ENCODE assay signal across 1 cellular context in the genomic region with DNA sequence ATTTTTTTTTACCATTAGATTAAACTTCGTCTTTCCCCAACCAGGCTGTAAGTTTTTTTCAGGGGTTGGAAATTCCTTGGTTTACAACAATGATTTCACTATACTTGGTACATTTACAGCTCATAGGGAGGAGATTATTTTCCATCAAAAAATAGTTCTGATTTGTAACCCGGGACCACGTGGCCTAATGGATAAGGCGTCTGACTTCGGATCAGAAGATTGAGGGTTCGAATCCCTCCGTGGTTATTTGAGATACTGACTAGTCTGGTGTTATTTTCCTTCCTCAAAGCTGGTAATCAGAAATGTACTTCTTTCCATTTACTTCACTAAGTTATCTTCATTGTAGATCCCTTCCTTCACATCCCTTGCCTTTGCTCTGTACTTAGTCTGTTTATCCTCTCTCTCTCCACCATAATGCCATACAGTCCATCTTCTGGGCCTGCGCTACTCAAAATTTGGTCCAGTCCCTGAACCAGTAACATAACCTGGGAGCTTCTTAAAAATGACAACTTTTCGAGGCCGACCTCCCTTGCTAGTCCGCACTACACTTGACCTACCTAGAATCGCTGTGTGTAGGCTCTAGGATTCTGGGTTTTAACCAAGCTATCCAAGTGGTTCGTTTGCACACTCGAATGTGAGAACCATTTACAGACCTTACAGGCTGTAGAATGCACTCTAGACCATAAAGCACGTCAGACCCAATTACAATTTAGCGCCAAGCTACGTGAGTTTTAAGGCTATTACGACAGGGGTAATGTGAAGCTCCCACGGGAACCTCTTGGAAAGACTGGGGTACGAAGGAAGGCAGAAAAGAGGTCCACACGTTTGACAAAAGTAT.
TF ChIP-seq lines count a peak whose summit lies in the region.

No MANE protein-coding gene starts in this region.

TF ChIP-seq in K562, 482 proteins besides CTCF, POLR2A, EP300 and RAD21 (continued from another document and continues in another):
- TF ChIP-seq, protein P1, sequence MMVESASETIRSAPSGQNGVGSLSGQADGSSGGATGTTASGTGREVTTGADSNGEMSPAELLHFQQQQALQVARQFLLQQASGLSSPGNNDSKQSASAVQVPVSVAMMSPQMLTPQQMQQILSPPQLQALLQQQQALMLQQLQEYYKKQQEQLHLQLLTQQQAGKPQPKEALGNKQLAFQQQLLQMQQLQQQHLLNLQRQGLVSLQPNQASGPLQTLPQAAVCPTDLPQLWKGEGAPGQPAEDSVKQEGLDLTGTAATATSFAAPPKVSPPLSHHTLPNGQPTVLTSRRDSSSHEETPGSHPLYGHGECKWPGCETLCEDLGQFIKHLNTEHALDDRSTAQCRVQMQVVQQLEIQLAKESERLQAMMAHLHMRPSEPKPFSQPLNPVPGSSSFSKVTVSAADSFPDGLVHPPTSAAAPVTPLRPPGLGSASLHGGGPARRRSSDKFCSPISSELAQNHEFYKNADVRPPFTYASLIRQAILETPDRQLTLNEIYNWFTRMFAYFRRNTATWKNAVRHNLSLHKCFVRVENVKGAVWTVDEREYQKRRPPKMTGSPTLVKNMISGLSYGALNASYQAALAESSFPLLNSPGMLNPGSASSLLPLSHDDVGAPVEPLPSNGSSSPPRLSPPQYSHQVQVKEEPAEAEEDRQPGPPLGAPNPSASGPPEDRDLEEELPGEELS (CRISPR knock-in tag; IDR thresholded peaks at IDR 0.05; ENCODE audit: borderline replicate concordance): no peak; the same call in 1 of the 2 replicates
- no peak for TF ChIP-seq MIER1 (IDR thresholded peaks at IDR 0.05; ENCODE audit: low read depth)
- TF ChIP-seq SREBF1 (IDR thresholded peaks at IDR 0.05; ENCODE audit: borderline replicate concordance, low read depth, low read length): no peak
- TF ChIP-seq RBM34 (IDR thresholded peaks at IDR 0.05; ENCODE audit: borderline replicate concordance, insufficient read depth, low read length): no peak
- 0 out of 2 replicates have a peak, but pooled peaks have one; percentile 23 for TF ChIP-seq ZNF311 (CRISPR knock-in tag; IDR thresholded peaks at IDR 0.05)
- no peak for TF ChIP-seq NFE2L1 (tag; IDR thresholded peaks at IDR 0.05; ENCODE audit: borderline replicate concordance, low read depth)
- TF ChIP-seq MAFG (tag; conservative IDR thresholded peaks at IDR 0.05): no peak
- no peak for TF ChIP-seq PPARD (CRISPR knock-in tag; IDR thresholded peaks at IDR 0.05)
- TF ChIP-seq RBM15 (IDR thresholded peaks at IDR 0.05; ENCODE audit: insufficient read depth, low read length): no peak
- no peak for TF ChIP-seq PHF8 (IDR thresholded peaks at IDR 0.05; ENCODE audit: borderline replicate concordance, low read length)
- TF ChIP-seq, protein P2, sequence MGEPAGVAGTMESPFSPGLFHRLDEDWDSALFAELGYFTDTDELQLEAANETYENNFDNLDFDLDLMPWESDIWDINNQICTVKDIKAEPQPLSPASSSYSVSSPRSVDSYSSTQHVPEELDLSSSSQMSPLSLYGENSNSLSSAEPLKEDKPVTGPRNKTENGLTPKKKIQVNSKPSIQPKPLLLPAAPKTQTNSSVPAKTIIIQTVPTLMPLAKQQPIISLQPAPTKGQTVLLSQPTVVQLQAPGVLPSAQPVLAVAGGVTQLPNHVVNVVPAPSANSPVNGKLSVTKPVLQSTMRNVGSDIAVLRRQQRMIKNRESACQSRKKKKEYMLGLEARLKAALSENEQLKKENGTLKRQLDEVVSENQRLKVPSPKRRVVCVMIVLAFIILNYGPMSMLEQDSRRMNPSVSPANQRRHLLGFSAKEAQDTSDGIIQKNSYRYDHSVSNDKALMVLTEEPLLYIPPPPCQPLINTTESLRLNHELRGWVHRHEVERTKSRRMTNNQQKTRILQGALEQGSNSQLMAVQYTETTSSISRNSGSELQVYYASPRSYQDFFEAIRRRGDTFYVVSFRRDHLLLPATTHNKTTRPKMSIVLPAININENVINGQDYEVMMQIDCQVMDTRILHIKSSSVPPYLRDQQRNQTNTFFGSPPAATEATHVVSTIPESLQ (CRISPR knock-in tag; IDR thresholded peaks at IDR 0.05): no peak
- TF ChIP-seq ZNF780A (CRISPR knock-in tag; IDR thresholded peaks at IDR 0.05): no peak
- TF ChIP-seq, protein P3, sequence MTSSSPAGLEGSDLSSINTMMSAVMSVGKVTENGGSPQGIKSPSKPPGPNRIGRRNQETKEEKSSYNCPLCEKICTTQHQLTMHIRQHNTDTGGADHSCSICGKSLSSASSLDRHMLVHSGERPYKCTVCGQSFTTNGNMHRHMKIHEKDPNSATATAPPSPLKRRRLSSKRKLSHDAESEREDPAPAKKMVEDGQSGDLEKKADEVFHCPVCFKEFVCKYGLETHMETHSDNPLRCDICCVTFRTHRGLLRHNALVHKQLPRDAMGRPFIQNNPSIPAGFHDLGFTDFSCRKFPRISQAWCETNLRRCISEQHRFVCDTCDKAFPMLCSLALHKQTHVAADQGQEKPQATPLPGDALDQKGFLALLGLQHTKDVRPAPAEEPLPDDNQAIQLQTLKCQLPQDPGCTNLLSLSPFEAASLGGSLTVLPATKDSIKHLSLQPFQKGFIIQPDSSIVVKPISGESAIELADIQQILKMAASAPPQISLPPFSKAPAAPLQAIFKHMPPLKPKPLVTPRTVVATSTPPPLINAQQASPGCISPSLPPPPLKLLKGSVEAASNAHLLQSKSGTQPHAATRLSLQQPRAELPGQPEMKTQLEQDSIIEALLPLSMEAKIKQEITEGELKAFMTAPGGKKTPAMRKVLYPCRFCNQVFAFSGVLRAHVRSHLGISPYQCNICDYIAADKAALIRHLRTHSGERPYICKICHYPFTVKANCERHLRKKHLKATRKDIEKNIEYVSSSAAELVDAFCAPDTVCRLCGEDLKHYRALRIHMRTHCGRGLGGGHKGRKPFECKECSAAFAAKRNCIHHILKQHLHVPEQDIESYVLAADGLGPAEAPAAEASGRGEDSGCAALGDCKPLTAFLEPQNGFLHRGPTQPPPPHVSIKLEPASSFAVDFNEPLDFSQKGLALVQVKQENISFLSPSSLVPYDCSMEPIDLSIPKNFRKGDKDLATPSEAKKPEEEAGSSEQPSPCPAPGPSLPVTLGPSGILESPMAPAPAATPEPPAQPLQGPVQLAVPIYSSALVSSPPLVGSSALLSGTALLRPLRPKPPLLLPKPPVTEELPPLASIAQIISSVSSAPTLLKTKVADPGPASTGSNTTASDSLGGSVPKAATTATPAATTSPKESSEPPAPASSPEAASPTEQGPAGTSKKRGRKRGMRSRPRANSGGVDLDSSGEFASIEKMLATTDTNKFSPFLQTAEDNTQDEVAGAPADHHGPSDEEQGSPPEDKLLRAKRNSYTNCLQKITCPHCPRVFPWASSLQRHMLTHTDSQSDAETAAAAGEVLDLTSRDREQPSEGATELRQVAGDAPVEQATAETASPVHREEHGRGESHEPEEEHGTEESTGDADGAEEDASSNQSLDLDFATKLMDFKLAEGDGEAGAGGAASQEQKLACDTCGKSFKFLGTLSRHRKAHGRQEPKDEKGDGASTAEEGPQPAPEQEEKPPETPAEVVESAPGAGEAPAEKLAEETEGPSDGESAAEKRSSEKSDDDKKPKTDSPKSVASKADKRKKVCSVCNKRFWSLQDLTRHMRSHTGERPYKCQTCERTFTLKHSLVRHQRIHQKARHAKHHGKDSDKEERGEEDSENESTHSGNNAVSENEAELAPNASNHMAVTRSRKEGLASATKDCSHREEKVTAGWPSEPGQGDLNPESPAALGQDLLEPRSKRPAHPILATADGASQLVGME (CRISPR knock-in tag; IDR thresholded peaks at IDR 0.05): peak; percentile 64; the same call in 1 of the 2 replicates
- TF ChIP-seq ILK (tag; IDR thresholded peaks at IDR 0.05; ENCODE audit: borderline replicate concordance, low read depth): no peak
- no peak for TF ChIP-seq GABPA (tag; conservative IDR thresholded peaks at IDR 0.05; ENCODE audit: low read depth)
- TF ChIP-seq SMC3 (conservative IDR thresholded peaks at IDR 0.05; ENCODE audit: insufficient read depth, low read depth, low read length): no peak
- no peak for TF ChIP-seq TCF7 (IDR thresholded peaks at IDR 0.05; ENCODE audit: borderline replicate concordance)
- TF ChIP-seq MED1 (CRISPR knock-in tag; IDR thresholded peaks at IDR 0.05; ENCODE audit: borderline replicate concordance): no peak
- TF ChIP-seq, protein P4, sequence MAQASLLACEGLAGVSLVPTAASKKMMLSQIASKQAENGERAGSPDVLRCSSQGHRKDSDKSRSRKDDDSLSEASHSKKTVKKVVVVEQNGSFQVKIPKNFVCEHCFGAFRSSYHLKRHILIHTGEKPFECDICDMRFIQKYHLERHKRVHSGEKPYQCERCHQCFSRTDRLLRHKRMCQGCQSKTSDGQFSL (CRISPR knock-in tag; IDR thresholded peaks at IDR 0.05): no peak
- TF ChIP-seq, protein P4 (tag; IDR thresholded peaks at IDR 0.05): no peak
- TF ChIP-seq ZNF644 (tag; IDR thresholded peaks at IDR 0.05; ENCODE audit: low read depth): peak; percentile 43; the same call in 1 of the 2 replicates
- 0 out of 2 replicates have a peak, but pooled peaks have one; percentile 31 for TF ChIP-seq ZNF431 (CRISPR knock-in tag; IDR thresholded peaks at IDR 0.05)
- no peak for TF ChIP-seq KDM2B (CRISPR knock-in tag; IDR thresholded peaks at IDR 0.05)
- TF ChIP-seq, protein P5, sequence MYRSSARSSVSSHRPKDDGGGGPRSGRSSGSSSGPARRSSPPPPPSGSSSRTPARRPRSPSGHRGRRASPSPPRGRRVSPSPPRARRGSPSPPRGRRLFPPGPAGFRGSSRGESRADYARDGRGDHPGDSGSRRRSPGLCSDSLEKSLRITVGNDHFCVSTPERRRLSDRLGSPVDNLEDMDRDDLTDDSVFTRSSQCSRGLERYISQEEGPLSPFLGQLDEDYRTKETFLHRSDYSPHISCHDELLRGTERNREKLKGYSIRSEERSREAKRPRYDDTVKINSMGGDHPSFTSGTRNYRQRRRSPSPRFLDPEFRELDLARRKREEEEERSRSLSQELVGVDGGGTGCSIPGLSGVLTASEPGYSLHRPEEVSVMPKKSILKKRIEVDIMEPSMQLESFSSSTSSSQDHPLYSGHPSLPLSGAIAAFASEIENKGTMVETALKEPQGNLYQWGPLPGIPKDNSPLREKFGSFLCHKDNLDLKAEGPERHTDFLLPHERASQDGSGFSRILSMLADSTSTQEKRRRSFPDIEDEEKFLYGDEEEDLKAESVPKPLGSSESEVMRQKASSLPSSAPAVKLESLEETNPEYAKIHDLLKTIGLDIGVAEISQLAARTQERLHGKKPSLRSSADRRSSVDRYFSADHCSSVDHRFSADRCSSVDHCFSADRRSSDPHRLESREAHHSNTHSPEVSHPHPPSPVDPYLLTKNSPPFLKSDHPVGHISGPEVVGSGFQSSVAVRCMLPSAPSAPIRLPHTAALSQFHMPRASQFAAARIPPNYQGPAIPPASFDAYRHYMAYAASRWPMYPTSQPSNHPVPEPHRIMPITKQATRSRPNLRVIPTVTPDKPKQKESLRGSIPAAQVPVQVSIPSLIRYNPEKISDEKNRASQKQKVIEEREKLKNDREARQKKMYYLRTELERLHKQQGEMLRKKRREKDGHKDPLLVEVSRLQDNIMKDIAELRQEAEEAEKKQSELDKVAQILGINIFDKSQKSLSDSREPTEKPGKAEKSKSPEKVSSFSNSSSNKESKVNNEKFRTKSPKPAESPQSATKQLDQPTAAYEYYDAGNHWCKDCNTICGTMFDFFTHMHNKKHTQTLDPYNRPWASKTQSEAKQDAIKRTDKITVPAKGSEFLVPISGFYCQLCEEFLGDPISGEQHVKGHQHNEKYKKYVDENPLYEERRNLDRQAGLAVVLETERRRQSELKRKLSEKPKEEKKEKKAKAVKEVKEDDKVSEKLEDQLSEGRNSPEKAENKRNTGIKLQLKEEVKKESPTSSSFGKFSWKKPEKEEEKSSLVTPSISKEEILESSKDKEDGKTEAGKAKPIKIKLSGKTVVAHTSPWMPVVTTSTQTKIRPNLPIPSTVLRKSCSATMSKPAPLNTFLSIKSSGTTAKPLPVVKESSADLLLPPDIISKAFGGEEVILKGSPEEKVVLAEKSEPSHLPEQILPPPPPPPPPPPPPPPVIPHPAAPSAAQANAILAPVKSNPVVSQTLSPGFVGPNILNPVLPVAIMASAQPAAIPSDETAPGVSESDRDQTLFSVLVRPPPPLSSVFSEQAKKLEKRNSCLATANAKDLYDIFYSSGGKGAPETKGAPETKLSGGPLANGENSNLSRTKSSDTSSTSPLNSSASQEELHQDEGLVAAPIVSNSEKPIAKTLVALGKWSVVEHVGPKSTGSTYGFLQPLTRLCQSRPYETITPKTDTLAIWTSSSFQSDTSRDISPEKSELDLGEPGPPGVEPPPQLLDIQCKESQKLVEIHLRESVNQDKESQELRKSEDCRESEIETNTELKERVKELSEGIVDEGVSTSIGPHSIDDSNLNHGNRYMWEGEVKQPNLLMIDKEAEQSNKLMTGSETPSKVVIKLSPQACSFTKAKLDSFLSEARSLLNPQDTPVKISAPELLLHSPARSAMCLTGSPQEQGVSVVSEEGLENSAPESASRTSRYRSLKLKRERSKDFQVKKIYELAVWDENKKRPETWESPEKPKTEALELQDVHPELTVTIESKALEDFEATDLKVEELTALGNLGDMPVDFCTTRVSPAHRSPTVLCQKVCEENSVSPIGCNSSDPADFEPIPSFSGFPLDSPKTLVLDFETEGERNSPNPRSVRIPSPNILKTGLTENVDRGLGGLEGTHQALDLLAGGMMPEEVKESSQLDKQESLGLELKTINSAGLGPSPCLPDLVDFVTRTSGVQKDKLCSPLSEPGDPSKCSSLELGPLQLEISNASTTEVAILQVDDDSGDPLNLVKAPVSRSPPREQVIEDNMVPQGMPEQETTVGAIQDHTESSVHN (IDR thresholded peaks at IDR 0.05; ENCODE audit: borderline replicate concordance in 1 of 2, low read depth in 1 of 2): no peak
- TF ChIP-seq ZNF134 (CRISPR knock-in tag; conservative IDR thresholded peaks at IDR 0.05): no peak
- TF ChIP-seq, protein P6, sequence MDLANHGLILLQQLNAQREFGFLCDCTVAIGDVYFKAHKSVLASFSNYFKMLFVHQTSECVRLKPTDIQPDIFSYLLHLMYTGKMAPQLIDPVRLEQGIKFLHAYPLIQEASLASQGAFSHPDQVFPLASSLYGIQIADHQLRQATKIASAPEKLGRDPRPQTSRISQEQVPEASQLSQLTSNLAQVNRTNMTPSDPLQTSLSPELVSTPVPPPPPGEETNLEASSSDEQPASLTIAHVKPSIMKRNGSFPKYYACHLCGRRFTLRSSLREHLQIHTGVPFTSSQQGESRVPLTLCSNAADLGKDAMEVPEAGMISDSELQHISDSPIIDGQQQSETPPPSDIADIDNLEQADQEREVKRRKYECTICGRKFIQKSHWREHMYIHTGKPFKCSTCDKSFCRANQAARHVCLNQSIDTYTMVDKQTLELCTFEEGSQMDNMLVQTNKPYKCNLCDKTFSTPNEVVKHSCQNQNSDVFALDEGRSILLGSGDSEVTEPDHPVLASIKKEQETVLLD (IDR thresholded peaks at IDR 0.05): peak; percentile 81
- TF ChIP-seq HMG20B (CRISPR knock-in tag; IDR thresholded peaks at IDR 0.05): no peak
- peak; percentile 71; the same call in 1 of the 2 replicates for TF ChIP-seq BCOR (IDR thresholded peaks at IDR 0.05)
- no peak for TF ChIP-seq C11orf30 (IDR thresholded peaks at IDR 0.05; ENCODE audit: low read depth)
- no peak for TF ChIP-seq NFE2 (IDR thresholded peaks at IDR 0.05; ENCODE audit: low read depth)
- TF ChIP-seq RAD51 (IDR thresholded peaks at IDR 0.05; ENCODE audit: borderline replicate concordance, low read depth): peak; percentile 88
